In genomic region chr10:24483701-24484100, GRCh38 we compare ENCODE assay signal across 9 cellular contexts.
DNase-seq lines count a peak whose midpoint lies in the region; ATAC-seq and TF ChIP-seq lines count a peak whose summit lies in the region.
"Had no signal": no experiment of that assay in that cellular context is flagged by ENCODE, and none has a peak within 500 bp of the region (broad histone marks: within the 10 kb centered on the region; RNA-seq: fewer than 3 reads in every experiment).

No MANE protein-coding gene starts in this region.

- no peaks in the 10 kb centered on the region for H3K27me3 ChIP-seq in right lobe of liver
- H3K27me3 ChIP-seq in ovary = no peaks in the 10 kb centered on the region

- TF ChIP-seq POLR2A in right lobe of liver (IDR thresholded peaks at IDR 0.05) (no peak), ovary (IDR thresholded peaks at IDR 0.05) (no peak)

- TF ChIP-seq CTCF in right lobe of liver (IDR thresholded peaks at IDR 0.05) (no peak), ovary (IDR thresholded peaks at IDR 0.05) (no peak)

- H3K27ac ChIP-seq in right lobe of liver (no peak overlapping the region), ovary (no peak overlapping the region)

- H3K4me1 ChIP-seq in right lobe of liver (peaks cover 0 to 25% (median 0%) of the 10 kb centered on the region in 4 donors), ovary (ENCODE audit: insufficient read depth) (no peaks in the 10 kb centered on the region)

- H3K4me3 ChIP-seq in right lobe of liver (no peak overlapping the region), ovary (no peak overlapping the region)
- H3K4me3 ChIP-seq: K562 had no signal

- H3K9me3 ChIP-seq in right lobe of liver (no peaks in the 10 kb centered on the region), ovary (no peaks in the 10 kb centered on the region)

- H3K36me3 ChIP-seq in right lobe of liver (peaks cover 0 to 5% (median 2%) of the 10 kb centered on the region in 4 donors), ovary (no peaks in the 10 kb centered on the region)

- TF ChIP-seq EP300 in ovary (IDR thresholded peaks at IDR 0.05) = no peak

- ATAC-seq in GM21825 (IDR thresholded peaks at IDR 0.05; ENCODE audit: unreplicated experiment) (peak; percentile 80), right lobe of liver (peak; percentile 42 to 96 (median 64))
- ATAC-seq: K562 had no signal

- DNase-seq in Daoy (ENCODE audit: low read depth) (peak; percentile 87), Kasumi-1 (lab: John Stamatoyannopoulos, UW) (peak; percentile 72 to 78), right lobe of liver (peak in 1 of 3 donors; percentile 65), ovary (no peak), globus pallidus (ENCODE audit: low spot score) (no peak), NCI-H345 treated with DMSO at 0.1 percent for 48 hours (lab: John Stamatoyannopoulos, UW; ENCODE audit: unreplicated experiment) (no peak)
- DNase-seq in activated effector memory CD4-positive, alpha-beta T cell treated with anti-CD3 and anti-CD28 coated beads, Interleukin-2, amount 50 U/mL, for 16 hours = peak; percentile 68

- 42% methylated on average over 3 of the region's 3 CpGs for WGBS in right lobe of liver (ENCODE audit: insufficient coverage, low coverage, low lambda C conversion rate, missing lambda C conversion rate)
- WGBS in ovary, 3 donors = 57 to 88% (median 81%) methylated on average over 3 of the region's 3 CpGs

- intact Hi-C loops in right lobe of liver (cut with DNase I) = no loop called here
- intact Hi-C loops in ovary (cut with DNase I) = no loop called here

Comparison
In these comparisons a context has a peak if more than half of its experiments do, and no peak if none do; other contexts are left out.
1. DNase-seq: peak in Daoy (single experiment), Kasumi-1 (2 of 2) and activated effector memory CD4-positive, alpha-beta T cell treated with anti-CD3 and anti-CD28 coated beads, Interleukin-2, amount 50 U/mL, for 16 hours (single experiment); none in ovary (0 of 5), globus pallidus (single experiment) and NCI-H345 treated with DMSO at 0.1 percent for 48 hours (single experiment).